In the genomic region with DNA sequence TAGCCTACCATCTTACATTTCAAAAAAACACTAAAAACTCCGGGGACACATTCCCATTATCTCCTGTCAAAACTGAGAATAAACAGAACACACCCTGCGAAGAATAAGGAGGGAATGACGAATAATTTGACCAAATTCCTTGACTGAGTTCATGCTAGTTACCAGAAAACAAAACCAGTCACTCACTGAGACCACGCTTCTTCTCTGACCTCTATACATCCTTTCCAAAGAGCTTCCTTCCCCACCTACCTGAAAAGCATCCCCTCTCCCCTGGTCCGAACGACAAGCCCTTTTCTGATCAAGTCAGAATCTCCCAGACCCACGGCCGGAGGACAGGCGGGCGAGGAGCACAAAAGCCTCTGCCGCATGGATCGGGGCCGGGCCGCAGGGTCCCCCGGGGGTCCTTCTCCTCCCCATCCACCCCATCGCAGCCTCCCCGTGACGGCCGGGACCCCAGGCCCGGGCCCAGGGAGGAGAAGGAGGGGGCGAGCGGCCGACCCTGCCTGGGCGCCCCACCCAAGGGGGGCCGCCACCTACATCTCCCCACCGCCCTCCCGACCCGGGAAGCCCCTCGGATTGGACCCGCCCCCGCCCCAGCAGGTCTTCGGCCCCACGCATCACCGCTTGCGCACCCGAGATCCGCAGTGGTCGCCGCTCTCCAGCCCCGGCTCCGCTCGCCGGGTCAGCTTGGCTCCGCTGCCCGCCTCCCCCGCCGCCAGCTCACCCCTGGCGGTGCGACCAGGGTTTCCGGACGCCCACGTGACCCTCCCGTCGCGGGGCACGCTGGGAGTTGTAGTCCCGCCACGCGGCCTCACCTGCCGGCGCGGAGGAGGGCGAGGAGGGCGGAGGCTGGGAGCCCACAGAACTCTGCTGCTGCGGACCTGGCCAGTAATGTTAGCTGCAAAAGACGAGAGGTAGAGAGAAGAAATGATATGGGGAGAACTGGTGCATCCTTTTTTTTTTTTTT, we compare ENCODE assay signal across 1 cellular context.
TF ChIP-seq lines count a peak whose summit lies in the region.

A gene with protein sequence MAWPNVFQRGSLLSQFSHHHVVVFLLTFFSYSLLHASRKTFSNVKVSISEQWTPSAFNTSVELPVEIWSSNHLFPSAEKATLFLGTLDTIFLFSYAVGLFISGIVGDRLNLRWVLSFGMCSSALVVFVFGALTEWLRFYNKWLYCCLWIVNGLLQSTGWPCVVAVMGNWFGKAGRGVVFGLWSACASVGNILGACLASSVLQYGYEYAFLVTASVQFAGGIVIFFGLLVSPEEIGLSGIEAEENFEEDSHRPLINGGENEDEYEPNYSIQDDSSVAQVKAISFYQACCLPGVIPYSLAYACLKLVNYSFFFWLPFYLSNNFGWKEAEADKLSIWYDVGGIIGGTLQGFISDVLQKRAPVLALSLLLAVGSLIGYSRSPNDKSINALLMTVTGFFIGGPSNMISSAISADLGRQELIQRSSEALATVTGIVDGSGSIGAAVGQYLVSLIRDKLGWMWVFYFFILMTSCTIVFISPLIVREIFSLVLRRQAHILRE (minus strand): TSS at position 747 of the 967 bp plus-strand sequence. CDS start 16,004 bp downstream, outside the sequence.

TF ChIP-seq in HEK293, 187 proteins besides CTCF, POLR2A, EP300 and RAD21 (continued from another document):
- TF ChIP-seq, protein P1, sequence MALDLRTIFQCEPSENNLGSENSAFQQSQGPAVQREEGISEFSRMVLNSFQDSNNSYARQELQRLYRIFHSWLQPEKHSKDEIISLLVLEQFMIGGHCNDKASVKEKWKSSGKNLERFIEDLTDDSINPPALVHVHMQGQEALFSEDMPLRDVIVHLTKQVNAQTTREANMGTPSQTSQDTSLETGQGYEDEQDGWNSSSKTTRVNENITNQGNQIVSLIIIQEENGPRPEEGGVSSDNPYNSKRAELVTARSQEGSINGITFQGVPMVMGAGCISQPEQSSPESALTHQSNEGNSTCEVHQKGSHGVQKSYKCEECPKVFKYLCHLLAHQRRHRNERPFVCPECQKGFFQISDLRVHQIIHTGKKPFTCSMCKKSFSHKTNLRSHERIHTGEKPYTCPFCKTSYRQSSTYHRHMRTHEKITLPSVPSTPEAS (tag by site-specific recombination; IDR thresholded peaks at IDR 0.05): no peak
- peak; percentile 50 for TF ChIP-seq ZBTB8A (tag by site-specific recombination; IDR thresholded peaks at IDR 0.05)
- TF ChIP-seq ZBTB20 (tag by site-specific recombination; IDR thresholded peaks at IDR 0.05): peak; percentile 94
- TF ChIP-seq ZNF341 (tag by site-specific recombination; IDR thresholded peaks at IDR 0.05; ENCODE audit: low read depth): no peak
- no peak for TF ChIP-seq ZNF558 (tag by site-specific recombination; IDR thresholded peaks at IDR 0.05)
- TF ChIP-seq ZNF140 (tag by site-specific recombination; IDR thresholded peaks at IDR 0.05): no peak
- TF ChIP-seq BCL11B (tag by site-specific recombination; IDR thresholded peaks at IDR 0.05; ENCODE audit: low read depth): peak; percentile 42; the same call in 1 of the 2 replicates
- no peak for TF ChIP-seq OVOL3 (tag by site-specific recombination; IDR thresholded peaks at IDR 0.05)
- TF ChIP-seq BCL11A (tag by site-specific recombination; IDR thresholded peaks at IDR 0.05; ENCODE audit: low read depth): 0 out of 2 replicates have a peak, but pooled peaks have one; percentile 49
- no peak for TF ChIP-seq ZNF426 (tag by site-specific recombination; IDR thresholded peaks at IDR 0.05)
- TF ChIP-seq ZNF707 (tag by site-specific recombination; IDR thresholded peaks at IDR 0.05): no peak
- TF ChIP-seq, protein P2, sequence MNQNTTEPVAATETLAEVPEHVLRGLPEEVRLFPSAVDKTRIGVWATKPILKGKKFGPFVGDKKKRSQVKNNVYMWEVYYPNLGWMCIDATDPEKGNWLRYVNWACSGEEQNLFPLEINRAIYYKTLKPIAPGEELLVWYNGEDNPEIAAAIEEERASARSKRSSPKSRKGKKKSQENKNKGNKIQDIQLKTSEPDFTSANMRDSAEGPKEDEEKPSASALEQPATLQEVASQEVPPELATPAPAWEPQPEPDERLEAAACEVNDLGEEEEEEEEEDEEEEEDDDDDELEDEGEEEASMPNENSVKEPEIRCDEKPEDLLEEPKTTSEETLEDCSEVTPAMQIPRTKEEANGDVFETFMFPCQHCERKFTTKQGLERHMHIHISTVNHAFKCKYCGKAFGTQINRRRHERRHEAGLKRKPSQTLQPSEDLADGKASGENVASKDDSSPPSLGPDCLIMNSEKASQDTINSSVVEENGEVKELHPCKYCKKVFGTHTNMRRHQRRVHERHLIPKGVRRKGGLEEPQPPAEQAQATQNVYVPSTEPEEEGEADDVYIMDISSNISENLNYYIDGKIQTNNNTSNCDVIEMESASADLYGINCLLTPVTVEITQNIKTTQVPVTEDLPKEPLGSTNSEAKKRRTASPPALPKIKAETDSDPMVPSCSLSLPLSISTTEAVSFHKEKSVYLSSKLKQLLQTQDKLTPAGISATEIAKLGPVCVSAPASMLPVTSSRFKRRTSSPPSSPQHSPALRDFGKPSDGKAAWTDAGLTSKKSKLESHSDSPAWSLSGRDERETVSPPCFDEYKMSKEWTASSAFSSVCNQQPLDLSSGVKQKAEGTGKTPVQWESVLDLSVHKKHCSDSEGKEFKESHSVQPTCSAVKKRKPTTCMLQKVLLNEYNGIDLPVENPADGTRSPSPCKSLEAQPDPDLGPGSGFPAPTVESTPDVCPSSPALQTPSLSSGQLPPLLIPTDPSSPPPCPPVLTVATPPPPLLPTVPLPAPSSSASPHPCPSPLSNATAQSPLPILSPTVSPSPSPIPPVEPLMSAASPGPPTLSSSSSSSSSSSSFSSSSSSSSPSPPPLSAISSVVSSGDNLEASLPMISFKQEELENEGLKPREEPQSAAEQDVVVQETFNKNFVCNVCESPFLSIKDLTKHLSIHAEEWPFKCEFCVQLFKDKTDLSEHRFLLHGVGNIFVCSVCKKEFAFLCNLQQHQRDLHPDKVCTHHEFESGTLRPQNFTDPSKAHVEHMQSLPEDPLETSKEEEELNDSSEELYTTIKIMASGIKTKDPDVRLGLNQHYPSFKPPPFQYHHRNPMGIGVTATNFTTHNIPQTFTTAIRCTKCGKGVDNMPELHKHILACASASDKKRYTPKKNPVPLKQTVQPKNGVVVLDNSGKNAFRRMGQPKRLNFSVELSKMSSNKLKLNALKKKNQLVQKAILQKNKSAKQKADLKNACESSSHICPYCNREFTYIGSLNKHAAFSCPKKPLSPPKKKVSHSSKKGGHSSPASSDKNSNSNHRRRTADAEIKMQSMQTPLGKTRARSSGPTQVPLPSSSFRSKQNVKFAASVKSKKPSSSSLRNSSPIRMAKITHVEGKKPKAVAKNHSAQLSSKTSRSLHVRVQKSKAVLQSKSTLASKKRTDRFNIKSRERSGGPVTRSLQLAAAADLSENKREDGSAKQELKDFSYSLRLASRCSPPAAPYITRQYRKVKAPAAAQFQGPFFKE (tag by site-specific recombination; IDR thresholded peaks at IDR 0.05; ENCODE audit: borderline replicate concordance): no peak
- TF ChIP-seq ZNF416 (tag by site-specific recombination; IDR thresholded peaks at IDR 0.05): no peak
- no peak for TF ChIP-seq ZNF121 (tag by site-specific recombination; IDR thresholded peaks at IDR 0.05)
- TF ChIP-seq PRDM1 (tag by site-specific recombination; IDR thresholded peaks at IDR 0.05): no peak
- no peak for TF ChIP-seq ZNF658 (tag by site-specific recombination; IDR thresholded peaks at IDR 0.05)
- TF ChIP-seq ZNF335 (tag by site-specific recombination; conservative IDR thresholded peaks at IDR 0.05): peak; percentile 89
- TF ChIP-seq, protein P3, sequence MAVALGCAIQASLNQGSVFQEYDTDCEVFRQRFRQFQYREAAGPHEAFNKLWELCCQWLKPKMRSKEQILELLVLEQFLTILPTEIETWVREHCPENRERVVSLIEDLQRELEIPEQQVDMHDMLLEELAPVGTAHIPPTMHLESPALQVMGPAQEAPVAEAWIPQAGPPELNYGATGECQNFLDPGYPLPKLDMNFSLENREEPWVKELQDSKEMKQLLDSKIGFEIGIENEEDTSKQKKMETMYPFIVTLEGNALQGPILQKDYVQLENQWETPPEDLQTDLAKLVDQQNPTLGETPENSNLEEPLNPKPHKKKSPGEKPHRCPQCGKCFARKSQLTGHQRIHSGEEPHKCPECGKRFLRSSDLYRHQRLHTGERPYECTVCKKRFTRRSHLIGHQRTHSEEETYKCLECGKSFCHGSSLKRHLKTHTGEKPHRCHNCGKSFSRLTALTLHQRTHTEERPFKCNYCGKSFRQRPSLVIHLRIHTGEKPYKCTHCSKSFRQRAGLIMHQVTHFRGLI (tag by site-specific recombination; IDR thresholded peaks at IDR 0.05): peak; percentile 23; the same call in 1 of the 2 replicates
- TF ChIP-seq ZNF211 (tag by site-specific recombination; IDR thresholded peaks at IDR 0.05; ENCODE audit: low read depth): no peak
- no peak for TF ChIP-seq YY1 (tag by site-specific recombination; IDR thresholded peaks at IDR 0.05)
- no peak for TF ChIP-seq ZNF132 (tag by site-specific recombination; IDR thresholded peaks at IDR 0.05; ENCODE audit: borderline replicate concordance)
- no peak for TF ChIP-seq ZNF146 (tag by site-specific recombination; IDR thresholded peaks at IDR 0.05)
- no peak for TF ChIP-seq ZNF19 (tag by site-specific recombination; IDR thresholded peaks at IDR 0.05; ENCODE audit: low read depth)
- TF ChIP-seq ZFP37 (tag by site-specific recombination; IDR thresholded peaks at IDR 0.05): peak; percentile 64; the same call in 1 of the 2 replicates
- no peak for TF ChIP-seq IKZF3 (tag by site-specific recombination; IDR thresholded peaks at IDR 0.05)
- TF ChIP-seq ZBTB48 (tag by site-specific recombination; IDR thresholded peaks at IDR 0.05): no peak
- TF ChIP-seq SP2 (tag by site-specific recombination; IDR thresholded peaks at IDR 0.05): peak; percentile 75
- no peak for TF ChIP-seq ZNF670 (tag by site-specific recombination; IDR thresholded peaks at IDR 0.05; ENCODE audit: low read depth)
- no peak for TF ChIP-seq HOXC10 (CRISPR knock-in tag; IDR thresholded peaks at IDR 0.05)
- TF ChIP-seq ZNF510 (tag by site-specific recombination; IDR thresholded peaks at IDR 0.05; ENCODE audit: insufficient replicate concordance): no peak
- TF ChIP-seq ZNF785 (tag by site-specific recombination; IDR thresholded peaks at IDR 0.05): no peak
- TF ChIP-seq ZSCAN23 (tag by site-specific recombination; IDR thresholded peaks at IDR 0.05): no peak
- TF ChIP-seq ZNF324 (tag by site-specific recombination; IDR thresholded peaks at IDR 0.05): no peak
- TF ChIP-seq OSR2 (tag by site-specific recombination; IDR thresholded peaks at IDR 0.05): no peak
- TF ChIP-seq ZNF174 (tag by site-specific recombination; IDR thresholded peaks at IDR 0.05): no peak
- TF ChIP-seq ZNF366 (tag by site-specific recombination; conservative IDR thresholded peaks at IDR 0.05): peak; percentile 65
- TF ChIP-seq, protein P4, sequence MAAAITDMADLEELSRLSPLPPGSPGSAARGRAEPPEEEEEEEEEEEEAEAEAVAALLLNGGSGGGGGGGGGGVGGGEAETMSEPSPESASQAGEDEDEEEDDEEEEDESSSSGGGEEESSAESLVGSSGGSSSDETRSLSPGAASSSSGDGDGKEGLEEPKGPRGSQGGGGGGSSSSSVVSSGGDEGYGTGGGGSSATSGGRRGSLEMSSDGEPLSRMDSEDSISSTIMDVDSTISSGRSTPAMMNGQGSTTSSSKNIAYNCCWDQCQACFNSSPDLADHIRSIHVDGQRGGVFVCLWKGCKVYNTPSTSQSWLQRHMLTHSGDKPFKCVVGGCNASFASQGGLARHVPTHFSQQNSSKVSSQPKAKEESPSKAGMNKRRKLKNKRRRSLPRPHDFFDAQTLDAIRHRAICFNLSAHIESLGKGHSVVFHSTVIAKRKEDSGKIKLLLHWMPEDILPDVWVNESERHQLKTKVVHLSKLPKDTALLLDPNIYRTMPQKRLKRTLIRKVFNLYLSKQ (tag by site-specific recombination; IDR thresholded peaks at IDR 0.05; ENCODE audit: borderline replicate concordance): no peak
- TF ChIP-seq, protein P5, sequence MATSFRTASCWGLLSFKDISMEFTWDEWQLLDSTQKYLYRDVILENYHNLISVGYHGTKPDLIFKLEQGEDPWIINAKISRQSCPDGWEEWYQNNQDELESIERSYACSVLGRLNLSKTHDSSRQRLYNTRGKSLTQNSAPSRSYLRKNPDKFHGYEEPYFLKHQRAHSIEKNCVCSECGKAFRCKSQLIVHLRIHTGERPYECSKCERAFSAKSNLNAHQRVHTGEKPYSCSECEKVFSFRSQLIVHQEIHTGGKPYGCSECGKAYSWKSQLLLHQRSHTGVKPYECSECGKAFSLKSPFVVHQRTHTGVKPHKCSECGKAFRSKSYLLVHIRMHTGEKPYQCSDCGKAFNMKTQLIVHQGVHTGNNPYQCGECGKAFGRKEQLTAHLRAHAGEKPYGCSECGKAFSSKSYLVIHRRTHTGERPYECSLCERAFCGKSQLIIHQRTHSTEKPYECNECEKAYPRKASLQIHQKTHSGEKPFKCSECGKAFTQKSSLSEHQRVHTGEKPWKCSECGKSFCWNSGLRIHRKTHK (tag by site-specific recombination; IDR thresholded peaks at IDR 0.05): no peak
- no peak for TF ChIP-seq HOXD13 (CRISPR knock-in tag; IDR thresholded peaks at IDR 0.05; ENCODE audit: borderline replicate concordance)
